10 cellular contexts compared by ENCODE assay signal in genomic region chr1:197619008-197619640, GRCh38.
DNase-seq lines count a peak whose midpoint lies in the region; ATAC-seq and TF ChIP-seq lines count a peak whose summit lies in the region.
"Had no signal": no experiment of that assay in that cellular context is flagged by ENCODE, and none has a peak within 500 bp of the region (broad histone marks: within the 10 kb centered on the region; RNA-seq: fewer than 3 reads in every experiment).

No MANE protein-coding gene starts in this region.

- H3K27me3 Mint-ChIP-seq in chondrocyte (ENCODE audit: low read depth): no peaks in the 10 kb centered on the region
- H3K27me3 Mint-ChIP-seq: naive thymus-derived CD4-positive, alpha-beta T cell had no signal

- no peaks in the 10 kb centered on the region for H3K9me3 ChIP-seq in osteoblast (ENCODE audit: low read depth, low read length)

- peaks cover 6% of the 10 kb centered on the region for H3K4me1 Mint-ChIP-seq in chondrocyte (ENCODE audit: low read depth)

- peak; percentile 83 for TF ChIP-seq CTCF in chondrocyte (IDR thresholded peaks at IDR 0.05)
- TF ChIP-seq CTCF in osteoblast (IDR thresholded peaks at IDR 0.05; ENCODE audit: extremely low read depth, low read depth, low read length): peak; percentile 55

- H3K36me3 Mint-ChIP-seq in chondrocyte (ENCODE audit: low read depth): peaks cover 1% of the 10 kb centered on the region

- H2AFZ ChIP-seq in osteoblast (ENCODE audit: low read length): no peak overlapping the region

- H4K20me1 ChIP-seq in osteoblast (ENCODE audit: insufficient read depth, low read length): no peaks in the 10 kb centered on the region

- peaks cover 3% of the 10 kb centered on the region for H3K4me1 ChIP-seq in osteoblast (ENCODE audit: insufficient read depth, low read length)

- H3K79me2 ChIP-seq in osteoblast (ENCODE audit: insufficient read depth, low read length): no peaks in the 10 kb centered on the region

- H3K4me3 Mint-ChIP-seq in chondrocyte (ENCODE audit: unreplicated experiment): no peak overlapping the region
- H3K4me3 Mint-ChIP-seq: naive thymus-derived CD4-positive, alpha-beta T cell had no signal

- H3K27ac Mint-ChIP-seq in chondrocyte (ENCODE audit: unreplicated experiment): no peak overlapping the region
- H3K27ac Mint-ChIP-seq: naive thymus-derived CD4-positive, alpha-beta T cell had no signal

- no peak overlapping the region for H3K4me2 ChIP-seq in osteoblast (ENCODE audit: insufficient read depth, low read length)

- ATAC-seq in GM18519 (IDR thresholded peaks at IDR 0.05; ENCODE audit: low FRiP score, unreplicated experiment): no peak
- ATAC-seq: naive thymus-derived CD4-positive, alpha-beta T cell had no signal

- peak; percentile 58 for DNase-seq in ELR (ENCODE audit: low read depth)
- peak; percentile 27 to 53 for DNase-seq in NCI-H446 (lab: John Stamatoyannopoulos, UW)
- no peak for DNase-seq in chondrocyte (ENCODE audit: low spot score)
- DNase-seq in osteoblast (ENCODE audit: insufficient read length, low spot score, missing footprints): no peak
- no peak for DNase-seq in NCI-H187 (lab: John Stamatoyannopoulos, UW)
- DNase-seq in OCI-M2 (lab: John Stamatoyannopoulos, UW; ENCODE audit: unreplicated experiment): no peak
- no peak for DNase-seq in NK-92 treated with Interleukin-12 subunit alpha and Interleukin-12 subunit beta, amount 100 ng/mL, for 24 hours (lab: John Stamatoyannopoulos, UW)
- DNase-seq: H7 had no signal

- H3K27me3 ChIP-seq in osteoblast (ENCODE audit: insufficient read depth, low read length): no peaks in the 10 kb centered on the region

- no peak overlapping the region for H3K27ac ChIP-seq in osteoblast (ENCODE audit: low read depth, low read length)

- no peaks in the 10 kb centered on the region for H3K36me3 ChIP-seq in osteoblast (ENCODE audit: insufficient read depth, low read length)

- H3K9me3 Mint-ChIP-seq in chondrocyte (ENCODE audit: low read depth): peaks cover 3% of the 10 kb centered on the region
- H3K9me3 Mint-ChIP-seq: naive thymus-derived CD4-positive, alpha-beta T cell had no signal

- no peak overlapping the region for H3K4me3 ChIP-seq in osteoblast (ENCODE audit: insufficient read depth, low read length)

Comparison
In these comparisons a context has a peak if more than half of its experiments do, and no peak if none do; other contexts are left out.
1. DNase-seq: peak in ELR (single experiment) and NCI-H446 (2 of 2); none in chondrocyte (single experiment), osteoblast (single experiment), NCI-H187 (0 of 2), OCI-M2 (single experiment) and NK-92 treated with Interleukin-12 subunit alpha and Interleukin-12 subunit beta, amount 100 ng/mL, for 24 hours (single experiment).